Comparison of ENCODE assay signal across 9 cellular contexts in the genomic region with DNA sequence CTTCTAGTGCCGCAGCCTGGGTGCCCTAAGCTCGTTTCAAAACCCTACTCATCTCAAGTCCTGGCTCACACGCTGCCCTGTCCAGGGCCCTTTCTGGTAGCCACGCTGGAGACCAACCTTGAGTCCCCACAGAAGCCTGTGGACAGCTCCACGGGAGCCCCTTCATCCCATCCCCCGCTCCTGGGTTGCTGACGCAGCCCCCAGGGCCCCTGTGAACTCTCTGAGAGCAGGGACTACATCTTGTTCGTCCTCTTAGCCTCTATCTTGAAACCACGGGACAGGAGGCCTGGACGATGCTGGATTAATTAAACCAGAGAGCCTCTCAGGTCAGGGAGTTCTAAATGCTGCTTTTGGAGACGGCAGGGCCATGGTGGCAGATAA. TPM values are rescaled to one million over a fixed set of nuclear protein-coding genes. Genes with fewer than 3 reads are reported as not detected.
DNase-seq lines count a peak whose midpoint lies in the region; FAIRE-seq and TF ChIP-seq lines count a peak whose summit lies in the region.
"Had no signal": no experiment of that assay in that cellular context is flagged by ENCODE, and none has a peak within 500 bp of the region (broad histone marks: within the 10 kb centered on the region; RNA-seq: fewer than 3 reads in every experiment).

No MANE protein-coding gene starts in this region.

- 58 to 73% (median 68%) methylated on average over 11 of the region's 11 CpGs for WGBS in spleen, 5 donors

- no peak for TF ChIP-seq POLR2A in breast epithelium (IDR thresholded peaks at IDR 0.05)
- TF ChIP-seq POLR2A in spleen (IDR thresholded peaks at IDR 0.05): no peak

- no peaks in the 10 kb centered on the region for H3K9me3 ChIP-seq in HUES48 (ENCODE audit: control insufficient read depth, insufficient read depth, low read length)
- H3K9me3 ChIP-seq in breast epithelium: no peaks in the 10 kb centered on the region
- no peaks in the 10 kb centered on the region for H3K9me3 ChIP-seq in spleen

- intact Hi-C loops in breast epithelium (cut with DNase I; ENCODE audit: low total_unique reads): no loop called here
- intact Hi-C loops in spleen (cut with DNase I; ENCODE audit: low total_unique reads): no loop called here
- intact Hi-C loops in head of caudate nucleus (cut with DNase I): no loop called here

- no peak for FAIRE-seq in HTR-8/SVneo (lab: Jason Lieb, UNC)

- no peak overlapping the region for H3K4me3 ChIP-seq in HUES48 (ENCODE audit: low read depth, low read length)
- peak overlapping the region; percentile 32 to 62 (median 40) for H3K4me3 ChIP-seq in breast epithelium
- peak overlapping the region in 2 of 8 donors; percentile 19 to 25 for H3K4me3 ChIP-seq in spleen

- peaks cover 35% of the 10 kb centered on the region for H3K36me3 ChIP-seq in HUES48 (ENCODE audit: control insufficient read depth, insufficient read depth, low read length)
- no peaks in the 10 kb centered on the region for H3K36me3 ChIP-seq in breast epithelium
- H3K36me3 ChIP-seq in spleen: peaks cover 0 to 43% (median 28%) of the 10 kb centered on the region in 6 donors

- H3K27me3 ChIP-seq in HUES48 (ENCODE audit: control insufficient read depth, insufficient read depth, low read length) (no peaks in the 10 kb centered on the region), breast epithelium (no peaks in the 10 kb centered on the region), spleen (replicated peaks in 1 of 7) (no peaks in the 10 kb centered on the region)

- H3K27ac ChIP-seq in HUES48 (ENCODE audit: low read depth, low read length) (peak overlapping the region; percentile 33), breast epithelium (peak overlapping the region; percentile 82 to 83), spleen (peak overlapping the region; percentile 27 to 90 (median 84))

- TF ChIP-seq CTCF in breast epithelium (IDR thresholded peaks at IDR 0.05) (no peak), spleen (IDR thresholded peaks at IDR 0.05 in 8 of 11, conservative IDR thresholded peaks at IDR 0.05 in 3 of 11) (no peak)

- no peak for DNase-seq in breast epithelium (ENCODE audit: low spot score in 2 of 2)
- DNase-seq in iPS-NIHi11 (ENCODE audit: low spot score): peak; percentile 19
- DNase-seq in spleen: no peak
- DNase-seq in NCI-H345 (lab: John Stamatoyannopoulos, UW): no peak
- DNase-seq in head of caudate nucleus: no peak
- no peak for DNase-seq in HTR-8/SVneo (ENCODE audit: insufficient read length, low spot score)
- no peak for DNase-seq in UCSD-AML1 (lab: John Stamatoyannopoulos, UW; ENCODE audit: unreplicated experiment)
- DNase-seq: activated CD8-positive, alpha-beta memory T cell treated with anti-CD3 and anti-CD28 coated beads, Interleukin-2, amount 50 U/mL, for 48 hours had no signal

- H3K9ac ChIP-seq in HUES48 (ENCODE audit: low read depth, low read length): no peak overlapping the region

- peaks cover 44% of the 10 kb centered on the region for H3K4me1 ChIP-seq in HUES48 (ENCODE audit: control insufficient read depth, insufficient read depth, low read length)
- peaks cover 20 to 42% of the 10 kb centered on the region in 2 donors for H3K4me1 ChIP-seq in breast epithelium
- peaks cover 12 to 87% (median 68%) of the 10 kb centered on the region in 6 donors for H3K4me1 ChIP-seq in spleen

RNA-seq across cellular contexts. Expression of gene MLLT1, which starts 7.4 kb away (rescaled TPM):
- 10 to 100 TPM; 13.6 to 16.4 (median 13.8) TPM for total RNA-seq in breast epithelium
- 10 to 100 TPM; 18.9 to 57.2 (median 41.3) TPM for total RNA-seq in spleen
- polyA plus RNA-seq in spleen: 10 to 100 TPM; 10.1 to 20.6 (median 15.0) TPM

Comparison
In these comparisons a context has a peak if more than half of its experiments do, and no peak if none do; other contexts are left out.
1. H3K27ac ChIP-seq: peak in every context shown above with its lines; median percentile 84 in spleen; 82 in breast epithelium; 33 in HUES48.